ENCODE assay signal across 8 cellular contexts in the genomic region with DNA sequence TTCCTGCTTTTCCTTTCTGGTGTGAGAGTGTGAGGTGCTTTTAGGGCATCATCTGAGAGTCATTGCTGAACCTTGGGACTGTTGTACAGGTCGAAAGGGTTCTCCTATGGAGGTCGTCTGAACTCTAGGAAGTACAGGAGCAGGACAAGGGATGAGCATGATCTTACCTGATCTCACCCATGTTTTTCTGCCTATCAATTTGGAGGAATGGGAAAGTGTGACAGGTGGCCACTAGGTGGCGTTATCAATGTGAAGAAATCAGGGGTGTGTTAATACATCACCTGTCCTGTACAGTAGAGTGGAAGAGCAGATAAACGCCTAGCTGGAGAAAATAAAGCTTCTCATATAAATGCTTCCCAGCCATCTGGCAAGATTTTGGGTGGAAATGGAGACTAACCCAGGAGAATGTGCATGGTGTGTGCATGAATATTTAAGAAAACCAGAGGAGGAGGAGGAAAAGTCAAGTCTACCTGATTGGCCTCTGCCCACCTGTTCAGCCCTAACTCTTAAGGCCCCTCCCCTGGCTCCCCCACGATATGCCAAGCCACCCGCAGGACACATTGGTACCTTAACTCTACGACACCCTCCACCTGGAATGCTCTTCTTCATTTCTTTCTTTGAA.
DNase-seq lines count a peak whose midpoint lies in the region; ATAC-seq and TF ChIP-seq lines count a peak whose summit lies in the region.

No MANE protein-coding gene starts in this region.

- peaks cover 13% of the 10 kb centered on the region for H3K4me1 Mint-ChIP-seq in neural progenitor cell

- H3K4me2 ChIP-seq in neural progenitor cell = no peak overlapping the region

- TF ChIP-seq POLR2A in uterus (IDR thresholded peaks at IDR 0.05) = no peak

- intact Hi-C loops in uterus (cut with DNase I; ENCODE audit: low total_unique reads) = loop anchor here (10.0 kb wide), 1 partner anchor 168 kb away; no protein-coding TSS in a partner anchor

- H3K4me1 ChIP-seq in neural progenitor cell (peaks cover 7% of the 10 kb centered on the region), uterus (no peaks in the 10 kb centered on the region)

- no peak overlapping the region for H3K27ac Mint-ChIP-seq in neural progenitor cell

- no peak overlapping the region for H2AFZ ChIP-seq in neural progenitor cell (replicated peaks)

- H3K36me3 ChIP-seq in neural progenitor cell = no peaks in the 10 kb centered on the region
- no peaks in the 10 kb centered on the region for H3K36me3 ChIP-seq in uterus

- H3F3A ChIP-seq in neural progenitor cell (ENCODE audit: low read depth) = no peaks in the 10 kb centered on the region

- no peak overlapping the region for H3K27ac ChIP-seq in neural progenitor cell
- H3K27ac ChIP-seq in uterus = no peak overlapping the region

- no peaks in the 10 kb centered on the region for H3K9me3 Mint-ChIP-seq in neural progenitor cell

- TF ChIP-seq CTCF in epithelial cell of proximal tubule (conservative IDR thresholded peaks at IDR 0.05; ENCODE audit: low read depth, low read length) (peak; percentile 89), neural progenitor cell (IDR thresholded peaks at IDR 0.05) (peak; percentile 97), uterus (IDR thresholded peaks at IDR 0.05) (peak; percentile 52 to 67 (median 56))

- H3K27me3 Mint-ChIP-seq in neural progenitor cell (ENCODE audit: insufficient read depth, low read depth) = peaks cover 6% of the 10 kb centered on the region

- H3K27me3 ChIP-seq in neural progenitor cell (peaks cover 3% of the 10 kb centered on the region), uterus (no peaks in the 10 kb centered on the region)

- peak; percentile 50 for ATAC-seq in HG03460 (IDR thresholded peaks at IDR 0.05; ENCODE audit: unreplicated experiment)

- H4K20me1 ChIP-seq in neural progenitor cell (ENCODE audit: low read depth) = no peaks in the 10 kb centered on the region

- H3K4me3 ChIP-seq in epithelial cell of proximal tubule (ENCODE audit: low read depth, low read length) (no peak overlapping the region), neural progenitor cell (no peak overlapping the region), uterus (no peak overlapping the region)

- no peaks in the 10 kb centered on the region for H3K36me3 Mint-ChIP-seq in neural progenitor cell

- no peak overlapping the region for H3K9ac ChIP-seq in neural progenitor cell

- no peaks in the 10 kb centered on the region for H3K79me2 ChIP-seq in neural progenitor cell (ENCODE audit: low read depth)

- no peak overlapping the region for H3K4me3 Mint-ChIP-seq in neural progenitor cell

- no peaks in the 10 kb centered on the region for H3K9me3 ChIP-seq in neural progenitor cell (ENCODE audit: low read depth)
- H3K9me3 ChIP-seq in uterus = no peaks in the 10 kb centered on the region

- peak; percentile 46 for DNase-seq in GM03348 (ENCODE audit: low spot score)
- DNase-seq in NCI-H524 treated with DMSO at 0.1 percent for 48 hours (lab: John Stamatoyannopoulos, UW) = peak; percentile 2
- peak; percentile 25 to 42 for DNase-seq in activated CD4-positive, alpha-beta T cell treated with anti-CD3 and anti-CD28 coated beads, Interleukin-2, amount 50 U/mL, for 4 hours
- no peak for DNase-seq in epithelial cell of proximal tubule (ENCODE audit: low read depth)
- peak; percentile 75 for DNase-seq in neural progenitor cell (ENCODE audit: low spot score)
- DNase-seq in uterus = peak in 1 of 2 donors; percentile 27
- no peak for DNase-seq in GOT3 (lab: John Stamatoyannopoulos, UW)

Comparison
In these comparisons a context has a peak if more than half of its experiments do, and no peak if none do; other contexts are left out.
1. DNase-seq: peak in GM03348 (single experiment), NCI-H524 treated with DMSO at 0.1 percent for 48 hours (single experiment), activated CD4-positive, alpha-beta T cell treated with anti-CD3 and anti-CD28 coated beads, Interleukin-2, amount 50 U/mL, for 4 hours (2 of 2) and neural progenitor cell (single experiment); none in epithelial cell of proximal tubule (single experiment) and GOT3 (single experiment).
2. Peak in every context shown above with its lines, with median percentiles within 50 percentile points of each other: CTCF ChIP-seq.